ENCODE assay signal across 25 cellular contexts in genomic region chr5:35987776-35988175, GRCh38.
"Had no signal": no experiment of that assay in that cellular context is flagged by ENCODE, and none has a peak within 500 bp of the region (broad histone marks: within the 10 kb centered on the region; RNA-seq: fewer than 3 reads in every experiment).

No MANE protein-coding gene starts in this region.

- FAIRE-seq: endothelial cell of umbilical vein, islet of Langerhans, keratinocyte had no signal

- H3K4me3 Mint-ChIP-seq: dendritic cell treated with granulocyte-macrophage colony-stimulating factor and Interleukin-4, amounts not matched to agents 40 ng/mL and 50 ng/mL, for 4 days; mesothelial cell of epicardium had no signal

- ATAC-seq: esophagus mucosa, gastrocnemius medialis, heart right ventricle, left colon, left lung, left ventricle myocardium superior, lower lobe of right lung, mucosa of descending colon had no signal

- H3K36me3 Mint-ChIP-seq: mesothelial cell of epicardium had no signal

- H3K27ac Mint-ChIP-seq: dendritic cell treated with granulocyte-macrophage colony-stimulating factor and Interleukin-4, amounts not matched to agents 40 ng/mL and 50 ng/mL, for 4 days; mesothelial cell of epicardium had no signal

- DNase-seq: colonic mucosa; cortex of kidney; effector CD4-positive, alpha-beta T cell; effector memory CD4-positive, alpha-beta T cell; erythroblast; esophagus squamous epithelium; foreskin fibroblast; foreskin melanocyte; gastrocnemius medialis; glutamatergic neuron; head of caudate nucleus; heart right ventricle; hippocampal formation; left colon; left lung; left ventricle myocardium superior; lower lobe of right lung; mesenchymal stem cell; mucosa of descending colon had no signal
